ENCODE assay signal across 23 cellular contexts in the genomic region with DNA sequence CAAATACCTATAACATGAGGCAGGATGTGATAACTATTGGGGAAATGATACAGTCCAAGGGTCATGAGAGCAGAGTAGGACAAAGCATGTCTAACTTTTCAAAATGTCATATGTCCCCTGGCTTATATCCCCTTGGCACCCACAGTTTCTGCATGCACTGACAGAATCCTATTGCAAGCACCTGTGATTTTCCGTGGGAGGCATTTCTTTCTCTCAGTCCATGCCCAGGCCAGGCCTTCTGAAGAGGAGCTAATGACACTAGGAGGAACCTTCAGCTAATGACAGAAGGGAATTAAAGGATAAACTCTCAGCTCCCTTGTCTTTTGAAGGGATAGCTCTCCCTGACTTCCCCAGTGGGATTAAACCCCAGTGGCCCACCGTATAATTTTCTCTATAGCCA.
DNase-seq lines count a peak whose midpoint lies in the region; ATAC-seq, FAIRE-seq and TF ChIP-seq lines count a peak whose summit lies in the region.
"Had no signal": no experiment of that assay in that cellular context is flagged by ENCODE, and none has a peak within 500 bp of the region (broad histone marks: within the 10 kb centered on the region; RNA-seq: fewer than 3 reads in every experiment).

No MANE protein-coding gene starts in this region.

- no peaks in the 10 kb centered on the region for H4K20me1 ChIP-seq in HepG2 (ENCODE audit: insufficient read depth, low read length)

- H3K27ac Mint-ChIP-seq in activated CD8-positive, alpha-beta memory T cell treated with anti-CD3 and anti-CD28 coated beads, Interleukin-2, amount 10 ng/mL, durations not matched to agents 7 days and 5 days = no peak overlapping the region
- H3K27ac Mint-ChIP-seq: CD4-positive, alpha-beta memory T cell; HFFc6 had no signal

- no peaks in the 10 kb centered on the region for H3K27me3 ChIP-seq in HepG2 (ENCODE audit: control insufficient read depth in 1 of 2, insufficient read depth in 2 of 2, low read length in 2 of 2)
- no peaks in the 10 kb centered on the region for H3K27me3 ChIP-seq in right lobe of liver
- H3K27me3 ChIP-seq in WERI-Rb-1 (ENCODE audit: insufficient read depth, low read depth, severe bottlenecking) = no peaks in the 10 kb centered on the region

- ATAC-seq in HepG2 = peak; percentile 45
- ATAC-seq in right lobe of liver = no peak
- ATAC-seq in activated CD8-positive, alpha-beta memory T cell treated with anti-CD3 and anti-CD28 coated beads, Interleukin-2, amount 10 ng/mL, durations not matched to agents 7 days and 5 days = no peak
- ATAC-seq in GM19395 (IDR thresholded peaks at IDR 0.05; ENCODE audit: unreplicated experiment) = no peak

- H3K79me2 ChIP-seq in HepG2 (ENCODE audit: insufficient read depth, low read length) = no peaks in the 10 kb centered on the region

- 96% methylated on average over 2 of the region's 2 CpGs for WGBS in HepG2 (ENCODE audit: low lambda C conversion rate)
- 94% methylated on average over 2 of the region's 2 CpGs for WGBS in right lobe of liver (ENCODE audit: insufficient coverage, low coverage, low lambda C conversion rate, missing lambda C conversion rate)

- H3K27me3 Mint-ChIP-seq in activated CD8-positive, alpha-beta memory T cell treated with anti-CD3 and anti-CD28 coated beads, Interleukin-2, amount 10 ng/mL, durations not matched to agents 7 days and 5 days = no peaks in the 10 kb centered on the region

- CTCF ChIA-PET in HepG2 (lab: Yijun Ruan, JAX; ENCODE audit: low intra/inter-chr PET ratio, low total read pairs) = no interaction called here
- CTCF ChIA-PET in activated CD8-positive, alpha-beta memory T cell treated with anti-CD3 and anti-CD28 coated beads, Interleukin-2, amount 10 ng/mL, durations not matched to agents 7 days and 5 days (lab: Charles Lee) = no interaction called here

- H3K4me1 Mint-ChIP-seq in activated CD8-positive, alpha-beta memory T cell treated with anti-CD3 and anti-CD28 coated beads, Interleukin-2, amount 10 ng/mL, durations not matched to agents 7 days and 5 days = no peaks in the 10 kb centered on the region
- H3K4me1 Mint-ChIP-seq: CD4-positive, alpha-beta memory T cell had no signal

- no peaks in the 10 kb centered on the region for H3K9me3 Mint-ChIP-seq in activated CD8-positive, alpha-beta memory T cell treated with anti-CD3 and anti-CD28 coated beads, Interleukin-2, amount 10 ng/mL, durations not matched to agents 7 days and 5 days (ENCODE audit: low read depth)
- H3K9me3 Mint-ChIP-seq: HFFc6 had no signal

- peaks cover 35% of the 10 kb centered on the region for H3K4me1 ChIP-seq in HepG2 (ENCODE audit: insufficient read depth, low read length)
- no peaks in the 10 kb centered on the region for H3K4me1 ChIP-seq in right lobe of liver
- H3K4me1 ChIP-seq: A549, HAP-1 had no signal

- H3K36me3 ChIP-seq in HepG2 (replicated peaks in 1 of 2; ENCODE audit: control insufficient read depth in 1 of 2, insufficient read depth in 2 of 2, low read length in 2 of 2) = no peaks in the 10 kb centered on the region
- no peaks in the 10 kb centered on the region for H3K36me3 ChIP-seq in right lobe of liver
- no peaks in the 10 kb centered on the region for H3K36me3 ChIP-seq in WERI-Rb-1
- H3K36me3 ChIP-seq: HAP-1 had no signal

- H3K9me3 ChIP-seq in HepG2 (ENCODE audit: low read length) (no peaks in the 10 kb centered on the region), right lobe of liver (no peaks in the 10 kb centered on the region), WERI-Rb-1 (ENCODE audit: severe bottlenecking) (no peaks in the 10 kb centered on the region)
- H3K9me3 ChIP-seq: A549, HAP-1 had no signal

- no peak overlapping the region for H3K9ac ChIP-seq in HepG2 (ENCODE audit: insufficient read depth, low read depth, low read length)

- no peaks in the 10 kb centered on the region for H3K36me3 Mint-ChIP-seq in activated CD8-positive, alpha-beta memory T cell treated with anti-CD3 and anti-CD28 coated beads, Interleukin-2, amount 10 ng/mL, durations not matched to agents 7 days and 5 days
- H3K36me3 Mint-ChIP-seq: CD4-positive, alpha-beta memory T cell had no signal

- no peak for DNase-seq in HepG2 (ENCODE audit: low spot score)
- no peak for DNase-seq in right lobe of liver
- DNase-seq in NCI-H524 treated with DMSO at 0.1 percent for 48 hours (lab: John Stamatoyannopoulos, UW) = peak; percentile 35
- DNase-seq in WERI-Rb-1 = peak; percentile 49
- no peak for DNase-seq in activated CD8-positive, alpha-beta memory T cell treated with anti-CD3 and anti-CD28 coated beads, Interleukin-2, amount 10 ng/mL, durations not matched to agents 7 days and 5 days
- no peak for DNase-seq in anterior cingulate cortex (lab: John Stamatoyannopoulos, UW)
- DNase-seq: 8988T; C1 segment of cervical spinal cord; Calu3; CD4-positive, alpha-beta memory T cell; COR-L47; DMS 273 treated with DMSO at 0.1 percent for 48 hours; DMS53; DMS79 treated with DMSO at 0.1 percent for 48 hours; GF-D8; GOT3; HFFc6 had no signal

- in situ Hi-C loops in HepG2 (cut with HindIII; ENCODE audit: extremely low pct_ligation_motif_present, low pct_unique_long_range_greater_than_20kb) = loop anchor here (25.0 kb wide), 1 partner anchor 1982 kb away; no protein-coding TSS in a partner anchor

- H3K27ac ChIP-seq in HepG2 (ENCODE audit: extremely low read length, insufficient read depth, low read length) = no peak overlapping the region
- no peak overlapping the region for H3K27ac ChIP-seq in right lobe of liver
- no peak overlapping the region for H3K27ac ChIP-seq in WERI-Rb-1
- H3K27ac ChIP-seq: A549 had no signal

- no peak overlapping the region for H3K4me3 ChIP-seq in HepG2 (replicated peaks in 1 of 3; ENCODE audit: insufficient read depth in 1 of 3, low read depth in 2 of 3, low read length in 3 of 3)
- H3K4me3 ChIP-seq in right lobe of liver = no peak overlapping the region
- no peak overlapping the region for H3K4me3 ChIP-seq in WERI-Rb-1 (ENCODE audit: low read depth, low read length)
- H3K4me3 ChIP-seq: A549, HAP-1 had no signal

- TF ChIP-seq EP300 in HepG2 (IDR thresholded peaks at IDR 0.05; ENCODE audit: low read depth in 2 of 2, low read length in 2 of 2) (no peak), HepG2 (CRISPR knock-in tag; IDR thresholded peaks at IDR 0.05; ENCODE audit: borderline replicate concordance) (no peak)

- intact Hi-C loops in HepG2 (cut with micrococcal nuclease; ENCODE audit: unreplicated experiment) (no loop called here), right lobe of liver (cut with DNase I) (no loop called here)

- FAIRE-seq in HepG2 (lab: Jason Lieb, UNC) = no peak
- FAIRE-seq: A549, GM12891, GM18507, H54 had no signal

- TF ChIP-seq POLR2A in HepG2 (IDR thresholded peaks at IDR 0.05; ENCODE audit: insufficient read depth in 1 of 2, low read depth in 2 of 2, low read length in 2 of 2) (no peak), right lobe of liver (IDR thresholded peaks at IDR 0.05) (no peak)

- POLR2A ChIA-PET in HepG2 (lab: Yijun Ruan, JAX) = interaction anchor here (1.2 to 1.7 kb wide), 3 partner anchors 14 to 21 kb away, joined by 3 to 5 read pairs (median 4); no protein-coding TSS in a partner anchor

- no peak overlapping the region for H3K4me3 Mint-ChIP-seq in activated CD8-positive, alpha-beta memory T cell treated with anti-CD3 and anti-CD28 coated beads, Interleukin-2, amount 10 ng/mL, durations not matched to agents 7 days and 5 days
- H3K4me3 Mint-ChIP-seq: CD4-positive, alpha-beta memory T cell; HFFc6 had no signal

- TF ChIP-seq RAD21 in HepG2 (CRISPR knock-in tag; IDR thresholded peaks at IDR 0.05) = no peak

- no peak overlapping the region for H2AFZ ChIP-seq in HepG2 (ENCODE audit: low read length)

- no peak overlapping the region for H3K4me2 ChIP-seq in HepG2 (ENCODE audit: low read depth, low read length)
- H3K4me2 ChIP-seq: A549 had no signal

- BruUV-seq in HepG2 (replicated peaks; lab: Mats Ljungman, UMichigan) = no TSS peak

- TF ChIP-seq CTCF in HepG2 (CRISPR knock-in tag; IDR thresholded peaks at IDR 0.05) (no peak), right lobe of liver (IDR thresholded peaks at IDR 0.05) (no peak), WERI-Rb-1 (IDR thresholded peaks at IDR 0.05; ENCODE audit: low read depth, low read length) (no peak)

TF ChIP-seq in HepG2, 621 proteins besides CTCF, POLR2A, EP300 and RAD21 (continues in another document):
- 0 out of 2 replicates have a peak, but pooled peaks have one; percentile 59 for TF ChIP-seq ZNF354B (CRISPR knock-in tag; IDR thresholded peaks at IDR 0.05)
- TF ChIP-seq, protein P1, sequence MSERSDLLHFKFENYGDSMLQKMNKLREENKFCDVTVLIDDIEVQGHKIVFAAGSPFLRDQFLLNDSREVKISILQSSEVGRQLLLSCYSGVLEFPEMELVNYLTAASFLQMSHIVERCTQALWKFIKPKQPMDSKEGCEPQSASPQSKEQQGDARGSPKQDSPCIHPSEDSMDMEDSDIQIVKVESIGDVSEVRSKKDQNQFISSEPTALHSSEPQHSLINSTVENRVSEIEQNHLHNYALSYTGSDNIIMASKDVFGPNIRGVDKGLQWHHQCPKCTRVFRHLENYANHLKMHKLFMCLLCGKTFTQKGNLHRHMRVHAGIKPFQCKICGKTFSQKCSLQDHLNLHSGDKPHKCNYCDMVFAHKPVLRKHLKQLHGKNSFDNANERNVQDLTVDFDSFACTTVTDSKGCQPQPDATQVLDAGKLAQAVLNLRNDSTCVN (CRISPR knock-in tag; IDR thresholded peaks at IDR 0.05; ENCODE audit: borderline replicate concordance) = no peak
- TF ChIP-seq ZNF567 (CRISPR knock-in tag; IDR thresholded peaks at IDR 0.05; ENCODE audit: borderline replicate concordance) = no peak
- no peak for TF ChIP-seq ZKSCAN8 (CRISPR knock-in tag; IDR thresholded peaks at IDR 0.05; ENCODE audit: borderline replicate concordance)
- TF ChIP-seq ZNF530 (CRISPR knock-in tag; IDR thresholded peaks at IDR 0.05; ENCODE audit: low read depth) = no peak
- TF ChIP-seq STAT5B (CRISPR knock-in tag; IDR thresholded peaks at IDR 0.05) = no peak
- no peak for TF ChIP-seq ARHGAP35 (CRISPR knock-in tag; IDR thresholded peaks at IDR 0.05; ENCODE audit: borderline replicate concordance)
- no peak for TF ChIP-seq ZNF660 (CRISPR knock-in tag; IDR thresholded peaks at IDR 0.05; ENCODE audit: borderline replicate concordance, low read depth)
- no peak for TF ChIP-seq ZNF747 (CRISPR knock-in tag; IDR thresholded peaks at IDR 0.05; ENCODE audit: borderline replicate concordance)
- no peak for TF ChIP-seq ZNF260 (CRISPR knock-in tag; IDR thresholded peaks at IDR 0.05; ENCODE audit: borderline replicate concordance, low read depth)
- TF ChIP-seq ZNF570 (CRISPR knock-in tag; IDR thresholded peaks at IDR 0.05; ENCODE audit: borderline replicate concordance) = no peak
- no peak for TF ChIP-seq SNRNP70 (IDR thresholded peaks at IDR 0.05; ENCODE audit: low read depth, low read length)
- TF ChIP-seq ZNF253 (CRISPR knock-in tag; IDR thresholded peaks at IDR 0.05; ENCODE audit: borderline replicate concordance) = no peak
- no peak for TF ChIP-seq ZSCAN20 (CRISPR knock-in tag; IDR thresholded peaks at IDR 0.05; ENCODE audit: borderline replicate concordance)
- TF ChIP-seq ISL2 (CRISPR knock-in tag; IDR thresholded peaks at IDR 0.05) = no peak

Comparison
In these comparisons a context has a peak if more than half of its experiments do, and no peak if none do; other contexts are left out.
1. DNase-seq: peak in NCI-H524 treated with DMSO at 0.1 percent for 48 hours (single experiment) and WERI-Rb-1 (single experiment); none in HepG2 (single experiment), right lobe of liver (0 of 3), activated CD8-positive, alpha-beta memory T cell treated with anti-CD3 and anti-CD28 coated beads, Interleukin-2, amount 10 ng/mL, durations not matched to agents 7 days and 5 days (single experiment) and anterior cingulate cortex (0 of 58).